9 cellular contexts compared by ENCODE assay signal in genomic region chr6:137912813-137913212, GRCh38.
"Had no signal": no experiment of that assay in that cellular context is flagged by ENCODE, and none has a peak within 500 bp of the region (broad histone marks: within the 10 kb centered on the region; RNA-seq: fewer than 3 reads in every experiment).

No MANE protein-coding gene starts in this region.

- DNase-seq: H9, HCEC 1CT, Kasumi-1, KG1 had no signal

- ATAC-seq: GM23338, HepG2 had no signal

- FAIRE-seq: H1, H54, HepG2 had no signal

- H3K4me2 ChIP-seq: GM23338 had no signal

- H3K27ac ChIP-seq: HL-60 had no signal

- H3K4me3 ChIP-seq: GM23338 had no signal
